Comparison of ENCODE assay signal across 16 cellular contexts in the genomic region with DNA sequence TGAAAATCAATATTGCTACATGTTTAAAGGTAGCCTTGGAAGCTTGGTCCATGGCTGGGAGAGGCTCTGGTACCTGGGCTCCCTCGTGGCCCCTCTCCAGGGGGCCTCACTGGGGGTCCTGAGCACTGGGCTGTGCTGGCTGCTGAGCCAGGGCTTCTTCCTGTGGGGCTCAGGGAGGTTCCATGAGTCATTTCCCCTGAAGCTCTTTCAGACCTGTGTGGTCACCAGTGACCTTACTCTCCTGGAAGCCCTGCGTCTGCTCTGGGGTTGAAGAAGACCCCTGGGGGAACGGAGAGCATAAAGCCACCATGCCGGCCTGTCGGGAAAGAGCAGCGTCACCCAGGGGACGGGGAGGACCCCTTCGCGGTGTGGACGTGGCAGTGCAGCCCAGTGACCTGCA.
DNase-seq lines count a peak whose midpoint lies in the region; ATAC-seq, FAIRE-seq and TF ChIP-seq lines count a peak whose summit lies in the region.
"Had no signal": no experiment of that assay in that cellular context is flagged by ENCODE, and none has a peak within 500 bp of the region (broad histone marks: within the 10 kb centered on the region; RNA-seq: fewer than 3 reads in every experiment).

No MANE protein-coding gene starts in this region.

- no peak for FAIRE-seq in GM12891 (lab: Jason Lieb, UNC)

- TF ChIP-seq POLR2A in GM12891 (IDR thresholded peaks at IDR 0.05; ENCODE audit: low read depth, low read length) = no peak

- no TSS peak for BruUV-seq in PC-3 (replicated peaks; lab: Mats Ljungman, UMichigan)

- H4K20me1 ChIP-seq in GM23248 (ENCODE audit: insufficient read depth) (no peaks in the 10 kb centered on the region), PC-3 (ENCODE audit: low read length) (no peaks in the 10 kb centered on the region)

- H3K9me2 ChIP-seq in GM23248 (ENCODE audit: insufficient read depth) = no peaks in the 10 kb centered on the region
- no peaks in the 10 kb centered on the region for H3K9me2 ChIP-seq in PC-3 (replicated peaks; ENCODE audit: low read length)

- WGBS in GM23248 (ENCODE audit: low coverage in 1 of 2, low lambda C conversion rate in 2 of 2, missing lambda C conversion rate in 2 of 2), 2 experiments = 83 to 92% methylated on average over 10 of the region's 10 CpGs

- H3K9ac ChIP-seq in GM23248 (no peak overlapping the region), PC-3 (ENCODE audit: low read length) (no peak overlapping the region)

- intact Hi-C loops in PC-3 (cut with micrococcal nuclease) = no loop called here

- H3K9me3 ChIP-seq in GM23248 (ENCODE audit: low read depth) (no peaks in the 10 kb centered on the region), PC-3 (ENCODE audit: low read length) (no peaks in the 10 kb centered on the region)

- peaks cover 10% of the 10 kb centered on the region for H3K4me1 ChIP-seq in GM23248 (ENCODE audit: insufficient read depth)
- H3K4me1 ChIP-seq in PC-3 (ENCODE audit: insufficient read depth, low read length) = peaks cover 22% of the 10 kb centered on the region; the same call in 1 of the 2 replicates

- no peak overlapping the region for H3K4me2 ChIP-seq in GM23248 (ENCODE audit: unreplicated experiment)
- 0 out of 2 replicates have a peak overlapping the region, but pooled peaks have one; percentile 19 for H3K4me2 ChIP-seq in PC-3 (ENCODE audit: low read length)

- CTCF ChIA-PET in PC-3 (lab: Charles Lee) = no interaction called here

- peak; percentile 30 for ATAC-seq in PC-3
- no peak for ATAC-seq in HG02678 (IDR thresholded peaks at IDR 0.05; ENCODE audit: unreplicated experiment)
- ATAC-seq: activated CD4-positive, alpha-beta T cell treated with anti-CD3 and anti-CD28 coated beads for 36 hours; stimulated activated naive CD8-positive, alpha-beta T cell treated with anti-CD3 and anti-CD28 coated beads, Interleukin-15, Interleukin-2, amounts not matched to agents 100 U/mL and 50 U/mL, for 24 hours had no signal

- H3K4me3 ChIP-seq in GM23248 (no peak overlapping the region), PC-3 (ENCODE audit: low read length) (no peak overlapping the region), choroid plexus epithelial cell (ENCODE audit: low read depth, low read length) (no peak overlapping the region)

- H3K27ac ChIP-seq in GM23248 (no peak overlapping the region), PC-3 (ENCODE audit: low read length) (no peak overlapping the region)
- H3K27ac ChIP-seq: C4-2B had no signal

- POLR2A ChIA-PET in PC-3 (lab: Charles Lee; ENCODE audit: unreplicated experiment) = no interaction called here

- H2AFZ ChIP-seq in GM23248 = no peak overlapping the region
- H2AFZ ChIP-seq in PC-3 (ENCODE audit: low read length) = no peak overlapping the region

- peak; percentile 49 for DNase-seq in GM23248
- peak; percentile 54 for DNase-seq in PC-3
- DNase-seq in choroid plexus epithelial cell (ENCODE audit: low read depth) = peak; percentile 62
- DNase-seq in renal cortical epithelial cell (ENCODE audit: low read depth) = peak; percentile 52
- no peak for DNase-seq in GM12891 (ENCODE audit: insufficient read length, low spot score)
- DNase-seq in activated CD4-positive, alpha-beta T cell treated with anti-CD3 and anti-CD28 coated beads for 1 hour = no peak
- no peak for DNase-seq in NCI-H526 treated with DMSO at 0.1 percent for 48 hours (lab: John Stamatoyannopoulos, UW)
- DNase-seq: activated CD4-positive, alpha-beta T cell treated with anti-CD3 and anti-CD28 coated beads for 36 hours; activated CD8-positive, alpha-beta memory T cell treated with anti-CD3 and anti-CD28 coated beads, Interleukin-2, amount 50 U/mL, for 48 hours; DMS153; NCI-H187 treated with DMSO at 0.1 percent for 48 hours; retina; SHP77 treated with DMSO at 0.1 percent for 48 hours; stimulated activated naive CD8-positive, alpha-beta T cell treated with anti-CD3 and anti-CD28 coated beads, Interleukin-15, Interleukin-2, amounts not matched to agents 100 U/mL and 50 U/mL, for 24 hours had no signal

- H3K79me2 ChIP-seq in GM23248 (ENCODE audit: insufficient read depth) = no peaks in the 10 kb centered on the region
- no peaks in the 10 kb centered on the region for H3K79me2 ChIP-seq in PC-3 (ENCODE audit: low read length)

- H3F3A ChIP-seq in GM23248 (ENCODE audit: insufficient read depth) = no peaks in the 10 kb centered on the region
- H3F3A ChIP-seq in PC-3 (ENCODE audit: low read length, unreplicated experiment) = no peaks in the 10 kb centered on the region

- in situ Hi-C loops in GM23248 (cut with MboI) = no loop called here

- H3K27me3 ChIP-seq in GM23248 (replicated peaks; ENCODE audit: insufficient read depth) (no peaks in the 10 kb centered on the region), PC-3 (ENCODE audit: low read length) (no peaks in the 10 kb centered on the region)

- TF ChIP-seq CTCF in PC-3 (conservative IDR thresholded peaks at IDR 0.05; ENCODE audit: low read depth, low read length) (no peak), choroid plexus epithelial cell (conservative IDR thresholded peaks at IDR 0.05; ENCODE audit: low read depth, low read length) (no peak)

- H3K36me3 ChIP-seq in GM23248 (ENCODE audit: low read depth) (no peaks in the 10 kb centered on the region), PC-3 (ENCODE audit: low read depth, low read length) (no peaks in the 10 kb centered on the region)

TF ChIP-seq in GM12891, 5 proteins besides CTCF, POLR2A, EP300 and RAD21:
- TF ChIP-seq SPI1 (IDR thresholded peaks at IDR 0.05; ENCODE audit: low read depth, low read length) (no peak), PAX5 (IDR thresholded peaks at IDR 0.05; ENCODE audit: insufficient read depth, low read length, severe bottlenecking) (no peak), POU2F2 (IDR thresholded peaks at IDR 0.05; ENCODE audit: low read depth, low read length) (no peak), POLR2AphosphoS5 (IDR thresholded peaks at IDR 0.05; ENCODE audit: low read depth, low read length) (no peak), TAF1 (IDR thresholded peaks at IDR 0.05; ENCODE audit: low read depth, low read length) (no peak)
TF ChIP-seq in GM12891: peak in this region for 0.

Comparison
In these comparisons a context has a peak if more than half of its experiments do, and no peak if none do; other contexts are left out.
1. DNase-seq: peak in GM23248 (single experiment), PC-3 (single experiment), choroid plexus epithelial cell (single experiment) and renal cortical epithelial cell (single experiment); none in GM12891 (single experiment), activated CD4-positive, alpha-beta T cell treated with anti-CD3 and anti-CD28 coated beads for 1 hour (single experiment) and NCI-H526 treated with DMSO at 0.1 percent for 48 hours (single experiment).